In the genomic region with DNA sequence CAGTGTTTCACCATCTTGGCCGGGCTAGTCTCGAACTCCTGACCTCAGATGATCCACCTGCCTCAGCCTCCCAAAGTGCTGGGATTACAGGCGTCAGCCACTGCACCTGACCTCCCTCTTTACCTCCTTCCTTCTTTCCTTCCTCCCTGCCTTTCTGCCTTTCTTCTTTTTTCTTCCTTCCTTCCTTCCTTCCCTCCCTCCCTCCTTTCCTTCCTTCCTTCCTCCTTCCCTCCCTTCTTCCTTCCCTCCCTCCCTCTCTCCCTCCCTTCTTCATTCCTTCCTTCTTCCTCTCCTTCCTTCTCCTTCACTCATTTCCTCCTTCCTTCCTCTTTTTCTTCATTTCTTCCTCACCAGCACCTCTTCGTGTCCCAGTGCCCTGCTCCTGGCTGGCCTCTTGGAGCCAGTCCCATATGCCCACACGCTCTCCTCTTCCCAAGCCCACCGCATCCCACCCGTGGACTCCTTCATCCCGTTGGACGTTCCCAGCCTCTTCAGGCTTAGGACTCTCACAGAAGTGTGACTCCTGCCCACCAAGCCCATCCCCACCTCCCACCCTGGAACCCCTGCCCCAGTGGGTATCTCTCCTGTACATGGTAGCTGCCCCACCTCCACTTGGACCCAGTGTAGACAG, we compare ENCODE assay signal across 9 cellular contexts. TPM values are rescaled to one million over a fixed set of nuclear protein-coding genes. Genes with fewer than 3 reads are reported as not detected.
"Had no signal": no experiment of that assay in that cellular context is flagged by ENCODE, and none has a peak within 500 bp of the region (broad histone marks: within the 10 kb centered on the region; RNA-seq: fewer than 3 reads in every experiment).

No MANE protein-coding gene starts in this region.

- FAIRE-seq: HTR-8/SVneo, K562 had no signal

- H3K4me1 ChIP-seq: HAP-1 had no signal

- H3K27ac ChIP-seq: GM23248 had no signal

- H3K9ac ChIP-seq: GM23248 had no signal

- ATAC-seq: HCT116, K562 had no signal

- H3K36me3 ChIP-seq: HAP-1 had no signal

- H3K4me3 ChIP-seq: GM23248, HAP-1, K562 had no signal

- H3K9me3 ChIP-seq: HAP-1 had no signal

- DNase-seq: GM23248, GOT3, H7, IMR-90 had no signal

RNA-seq across cellular contexts. Expression of gene CSF2RA, which starts 22.6 kb away (rescaled TPM):
- total RNA-seq: GM23248, HT-29, IMR-90, K562 had no signal
- polyA plus RNA-seq: GM23248, IMR-90, K562 had no signal

RNA-seq across cellular contexts. Expression of gene IL3RA, which starts 45.4 kb away (rescaled TPM):
- total RNA-seq: GM23248, HT-29, IMR-90, K562 had no signal
- polyA plus RNA-seq: IMR-90, K562 had no signal
